In the genomic region with DNA sequence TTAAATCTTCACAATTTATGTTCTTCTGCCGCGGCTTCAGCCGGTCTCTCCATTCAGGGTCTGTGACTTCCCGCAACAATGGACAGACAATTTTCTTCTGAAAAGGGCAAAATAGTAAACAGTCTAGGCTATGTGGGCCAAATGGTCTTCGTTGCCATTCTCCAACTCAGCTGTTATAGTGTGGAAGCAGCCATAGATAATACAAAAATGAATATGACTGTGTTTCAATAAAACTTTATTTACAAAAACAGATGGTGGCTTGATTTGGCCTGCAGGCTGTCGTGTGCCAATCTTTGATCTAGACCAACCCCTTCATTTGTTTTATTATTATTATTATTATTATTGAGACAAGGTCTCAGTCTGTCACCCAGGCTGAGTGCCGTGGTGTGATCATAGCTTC, we compare ENCODE assay signal across 30 cellular contexts.
"Had no signal": no experiment of that assay in that cellular context is flagged by ENCODE, and none has a peak within 500 bp of the region (broad histone marks: within the 10 kb centered on the region; RNA-seq: fewer than 3 reads in every experiment).

No MANE protein-coding gene starts in this region.

- H3K27ac ChIP-seq: neural progenitor cell, ovary, parathyroid adenoma, psoas muscle, skin epidermis, spleen, suprapubic skin, testis, tibial artery, transverse colon, upper lobe of right lung, uterus had no signal

- ATAC-seq: natural killer cell; psoas muscle; right cardiac atrium; sciatic nerve; stimulated activated memory B cell treated with anti-CD40 and anti-IgM and Interleukin-4, amounts not matched to agents 10 μg/mL and 1 μg/mL and 100 μg/mL, for 72 hours; stimulated activated naive CD8-positive, alpha-beta T cell treated with anti-CD3 and anti-CD28 coated beads, Interleukin-15, amount 100 ng/mL, for 72 hours; stimulated activated naive CD8-positive, alpha-beta T cell treated with anti-CD3 and anti-CD28 coated beads, Interleukin-15, Interleukin-2, amounts not matched to agents 100 U/mL and 50 U/mL, for 24 hours; upper lobe of right lung had no signal

- H3K4me3 ChIP-seq: neural progenitor cell, ovary, psoas muscle, skin epidermis, smooth muscle cell, spleen, suprapubic skin, testis, tibial artery, transverse colon, upper lobe of right lung, uterus had no signal

- H3K9ac ChIP-seq: neural progenitor cell, parathyroid adenoma had no signal

- H3K4me1 ChIP-seq: neural progenitor cell, parathyroid adenoma, psoas muscle, suprapubic skin, testis, tibial artery, transverse colon, upper lobe of right lung, uterus had no signal

- H2AFZ ChIP-seq: neural progenitor cell, parathyroid adenoma had no signal

- H3K27ac Mint-ChIP-seq: natural killer cell; nephron; neural progenitor cell; progenitor cell of endocrine pancreas; stimulated activated memory B cell treated with anti-CD40 and anti-IgM and Interleukin-4, amounts not matched to agents 10 μg/mL and 1 μg/mL and 100 μg/mL, for 72 hours; stimulated activated naive CD8-positive, alpha-beta T cell treated with anti-CD3 and anti-CD28 coated beads, Interleukin-15, amount 100 ng/mL, for 72 hours had no signal

- H3K4me3 Mint-ChIP-seq: natural killer cell; nephron; neural progenitor cell; stimulated activated memory B cell treated with anti-CD40 and anti-IgM and Interleukin-4, amounts not matched to agents 10 μg/mL and 1 μg/mL and 100 μg/mL, for 72 hours; stimulated activated naive CD8-positive, alpha-beta T cell treated with anti-CD3 and anti-CD28 coated beads, Interleukin-15, amount 100 ng/mL, for 72 hours; type B pancreatic cell had no signal

- H3K4me1 Mint-ChIP-seq: natural killer cell; stimulated activated memory B cell treated with anti-CD40 and anti-IgM and Interleukin-4, amounts not matched to agents 10 μg/mL and 1 μg/mL and 100 μg/mL, for 72 hours; stimulated activated naive CD8-positive, alpha-beta T cell treated with anti-CD3 and anti-CD28 coated beads, Interleukin-15, amount 100 ng/mL, for 72 hours had no signal

- H3K36me3 ChIP-seq: neural progenitor cell, ovary, suprapubic skin, transverse colon, upper lobe of right lung, uterus had no signal

- H3K9me3 ChIP-seq: ovary, psoas muscle, suprapubic skin, testis, tibial artery, upper lobe of right lung, uterus had no signal

- H3K79me2 ChIP-seq: parathyroid adenoma had no signal

- H3K27me3 ChIP-seq: neural progenitor cell, ovary, spleen, suprapubic skin, testis, tibial artery, transverse colon, upper lobe of right lung, uterus had no signal

- H3K4me2 ChIP-seq: neural progenitor cell, smooth muscle cell had no signal

- H3K27me3 Mint-ChIP-seq: progenitor cell of endocrine pancreas; stimulated activated memory B cell treated with anti-CD40 and anti-IgM and Interleukin-4, amounts not matched to agents 10 μg/mL and 1 μg/mL and 100 μg/mL, for 72 hours; stimulated activated naive CD8-positive, alpha-beta T cell treated with anti-CD3 and anti-CD28 coated beads, Interleukin-15, amount 100 ng/mL, for 72 hours; type B pancreatic cell had no signal

- DNase-seq: natural killer cell; occipital lobe; ovary; psoas muscle; right cardiac atrium; spleen; stimulated activated CD4-positive, alpha-beta T cell treated with anti-CD3 and anti-CD28 coated beads, Interleukin-12 subunit alpha, Interleukin-12 subunit beta, amount 100 ng/mL, for 4 hours; stimulated activated CD4-positive, alpha-beta T cell treated with anti-CD3 and anti-CD28 coated beads, Interleukin-1b, Interleukin-23, amount 100 ng/mL, for 48 hours; stimulated activated CD4-positive, alpha-beta T cell treated with anti-CD3 and anti-CD28 coated beads, Interleukin-4, amount 100 ng/mL, for 1 hour; stimulated activated CD4-positive, alpha-beta T cell treated with anti-CD3 and anti-CD28 coated beads, Interleukin-4, amount 100 ng/mL, for 4 hours; stimulated activated CD8-positive, alpha-beta memory T cell treated with anti-CD3 and anti-CD28 coated beads, Interleukin-4, amount 100 ng/mL, for 48 hours; stimulated activated naive CD4-positive, alpha-beta T cell; stimulated activated naive CD8-positive, alpha-beta T cell treated with anti-CD3 and anti-CD28 coated beads, Interleukin-15, amount 100 ng/mL, for 72 hours; stimulated activated naive CD8-positive, alpha-beta T cell treated with anti-CD3 and anti-CD28 coated beads, Interleukin-15, Interleukin-2, amounts not matched to agents 100 U/mL and 50 U/mL, for 24 hours; substantia nigra; testis; tibial artery; transverse colon; upper lobe of right lung; uterus had no signal
